Comparison of ENCODE assay signal across 8 cellular contexts in the genomic region with DNA sequence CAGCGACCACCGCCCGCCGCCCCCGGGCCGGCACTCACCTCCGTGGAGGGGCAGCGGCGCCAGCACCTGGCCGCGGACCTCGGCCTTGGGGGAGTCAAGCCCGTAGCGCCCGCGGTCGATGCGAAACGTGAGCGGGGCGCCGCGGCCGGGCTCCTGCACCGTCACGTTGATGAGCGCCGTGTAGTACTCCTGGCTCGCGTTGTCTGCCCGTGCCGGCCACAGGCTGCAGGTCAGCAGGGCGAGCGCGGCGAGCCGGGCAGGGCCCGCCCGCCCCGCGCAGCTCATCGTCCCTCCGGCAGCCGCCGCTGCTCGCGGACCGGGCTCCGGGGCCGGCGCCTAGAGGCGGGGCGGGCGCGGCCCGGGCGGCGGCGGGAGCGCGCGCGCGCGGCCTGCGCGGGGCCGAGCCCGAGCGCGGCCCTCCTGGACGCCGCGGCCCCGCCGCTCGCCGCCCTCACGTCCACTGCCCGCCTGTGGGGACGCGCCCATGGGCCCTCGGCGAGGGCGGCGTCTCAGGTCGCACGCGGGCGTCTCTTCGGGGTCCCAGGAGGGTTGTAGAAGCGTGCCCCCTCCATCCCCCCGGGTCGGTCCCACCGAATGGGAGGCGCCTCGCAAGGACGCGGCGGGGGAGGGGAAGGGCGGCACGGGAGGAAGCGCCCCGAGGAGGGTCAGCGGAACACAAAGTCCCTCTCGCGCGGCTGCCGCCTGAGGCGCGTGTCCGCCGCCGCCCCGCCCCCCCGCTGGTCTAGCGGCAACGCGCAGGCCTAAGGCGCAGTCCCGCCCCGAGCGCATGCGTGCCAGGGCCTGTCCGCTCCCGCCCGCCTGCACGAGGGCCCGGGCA. TPM values are rescaled to one million over a fixed set of nuclear protein-coding genes. Genes with fewer than 3 reads are reported as not detected.
DNase-seq lines count a peak whose midpoint lies in the region; ATAC-seq and TF ChIP-seq lines count a peak whose summit lies in the region.

A gene with protein sequence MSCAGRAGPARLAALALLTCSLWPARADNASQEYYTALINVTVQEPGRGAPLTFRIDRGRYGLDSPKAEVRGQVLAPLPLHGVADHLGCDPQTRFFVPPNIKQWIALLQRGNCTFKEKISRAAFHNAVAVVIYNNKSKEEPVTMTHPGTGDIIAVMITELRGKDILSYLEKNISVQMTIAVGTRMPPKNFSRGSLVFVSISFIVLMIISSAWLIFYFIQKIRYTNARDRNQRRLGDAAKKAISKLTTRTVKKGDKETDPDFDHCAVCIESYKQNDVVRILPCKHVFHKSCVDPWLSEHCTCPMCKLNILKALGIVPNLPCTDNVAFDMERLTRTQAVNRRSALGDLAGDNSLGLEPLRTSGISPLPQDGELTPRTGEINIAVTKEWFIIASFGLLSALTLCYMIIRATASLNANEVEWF (minus strand): TSS at position 342 of the 838 bp plus-strand sequence. CDS start 57 bp downstream, at position 285.

- H3K27ac ChIP-seq in heart left ventricle (peak within 1 kb of the TSS; percentile 91 to 100 (median 98)), thyroid gland (peak within 1 kb of the TSS; percentile 91 to 96 (median 94))

- peak; percentile 75 for TF ChIP-seq POLR2A in NB4 (IDR thresholded peaks at IDR 0.05; ENCODE audit: extremely low read depth, insufficient read length)
- peak in 1 of 2 donors; percentile 57 for TF ChIP-seq POLR2A in heart left ventricle (IDR thresholded peaks at IDR 0.05)
- TF ChIP-seq POLR2A in thyroid gland (IDR thresholded peaks at IDR 0.05): peak in 1 of 2 donors; percentile 75

- intact Hi-C loops in heart left ventricle (cut with DNase I): loop anchor here in 3 of 10 donors (1.0 to 10.0 kb wide), 4 partner anchors 63 to 167 kb away; partner anchors contain the start of gene TBC1D9B (in 2 of the 3)
- intact Hi-C loops in thyroid gland (cut with DNase I): no loop called here

- H3K27me3 ChIP-seq in heart left ventricle (no peaks in the 10 kb centered on the region), thyroid gland (no peaks in the 10 kb centered on the region)

- TF ChIP-seq CTCF in AG09319 (IDR thresholded peaks at IDR 0.05; ENCODE audit: low read depth, low read length) (no peak), NB4 (IDR thresholded peaks at IDR 0.05; ENCODE audit: low read depth, low read length) (no peak), heart left ventricle (IDR thresholded peaks at IDR 0.05) (peak in 1 of 12 donors; percentile 19), thyroid gland (IDR thresholded peaks at IDR 0.05) (peak in 1 of 6 experiments; percentile 8)

- H3K4me3 ChIP-seq in NB4 (ENCODE audit: low read depth, low read length) (peak within 1 kb of the TSS; percentile 64), heart left ventricle (peak within 1 kb of the TSS; percentile 75 to 99 (median 90)), thyroid gland (replicated peaks in 1 of 3) (peak within 1 kb of the TSS; percentile 68 to 76 (median 69))

- ATAC-seq in GM21367 (IDR thresholded peaks at IDR 0.05; ENCODE audit: unreplicated experiment) (peak; percentile 42), heart left ventricle (peak; percentile 89 to 98 (median 96))

- 0 to 1% (median 1%) methylated on average over 50 to 129 of the region's 129 CpGs for WGBS in heart left ventricle, 4 donors
- 0 to 1% methylated on average over 28 to 36 of the region's 129 CpGs for WGBS in thyroid gland, 2 donors

- peaks cover 0 to 38% (median 15%) of the 10 kb centered on the region in 12 donors for H3K4me1 ChIP-seq in heart left ventricle
- peaks cover 9 to 15% of the 10 kb centered on the region in 2 donors for H3K4me1 ChIP-seq in thyroid gland

- peaks cover 0 to 6% (median 0%) of the 10 kb centered on the region in 12 donors for H3K9me3 ChIP-seq in heart left ventricle
- H3K9me3 ChIP-seq in thyroid gland: no peaks in the 10 kb centered on the region

- peak; percentile 77 for DNase-seq in AG09319 (ENCODE audit: extremely low read depth, low read depth)
- peak; percentile 93 for DNase-seq in NB4 (ENCODE audit: low read depth)
- DNase-seq in T-helper 2 cell: peak; percentile 62 to 85 (median 75)
- peak; percentile 81 for DNase-seq in amniotic stem cell (lab: John Stamatoyannopoulos, UW)
- DNase-seq in heart left ventricle: peak; percentile 95 to 98 (median 96)
- peak; percentile 86 for DNase-seq in pons (ENCODE audit: low spot score)
- peak; percentile 95 to 96 for DNase-seq in thyroid gland

- no peaks in the 10 kb centered on the region for H3K36me3 ChIP-seq in heart left ventricle
- H3K36me3 ChIP-seq in thyroid gland: no peaks in the 10 kb centered on the region

RNA-seq across cellular contexts. Expression of the gene that starts here (rescaled TPM):
- total RNA-seq in heart left ventricle (10 to 100 TPM; 34.4 to 76.2 (median 40.5) TPM), thyroid gland (100 to 1,000 TPM in 1 of 4 donors, 10 to 100 TPM in 3; 55.0 to 121 (median 69.4) TPM)
- 10 to 100 TPM; 26.3 to 32.3 TPM for polyA plus RNA-seq in heart left ventricle

Comparison
In these comparisons a context has a peak if more than half of its experiments do, and no peak if none do; other contexts are left out.
1. Peak in every context shown above with its lines: DNase-seq, ATAC-seq, H3K4me3 ChIP-seq and H3K27ac ChIP-seq.